In the genomic region with DNA sequence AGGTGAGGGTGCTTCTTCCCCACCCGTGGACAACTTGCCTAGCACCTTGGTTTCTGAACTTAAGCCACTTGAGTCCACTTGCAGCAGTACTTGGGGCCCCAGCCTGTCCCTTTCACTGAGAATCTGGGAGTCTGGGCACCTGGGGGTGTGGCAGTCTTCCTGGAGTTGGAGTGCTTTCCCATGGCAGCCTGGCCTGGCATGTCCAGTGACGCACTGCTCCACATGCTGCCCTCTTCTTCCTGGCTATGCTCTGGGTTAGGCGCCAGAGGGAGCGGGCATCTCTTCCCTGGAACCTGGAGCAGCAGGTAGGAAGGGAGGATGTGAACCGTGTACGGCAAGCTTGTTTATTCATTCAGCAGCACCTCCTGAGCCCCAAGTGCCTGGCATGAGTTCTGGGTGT, we compare ENCODE assay signal across 27 cellular contexts.
DNase-seq lines count a peak whose midpoint lies in the region; ATAC-seq, FAIRE-seq and TF ChIP-seq lines count a peak whose summit lies in the region.
"Had no signal": no experiment of that assay in that cellular context is flagged by ENCODE, and none has a peak within 500 bp of the region (broad histone marks: within the 10 kb centered on the region; RNA-seq: fewer than 3 reads in every experiment).

No MANE protein-coding gene starts in this region.

- H3K4me3 Mint-ChIP-seq in activated CD4-positive, alpha-beta T cell treated with anti-CD3 and anti-CD28 coated beads, Interleukin-2, amount 10 ng/mL, durations not matched to agents 24 days and 14 days, result no peak overlapping the region
- H3K4me3 Mint-ChIP-seq: CD4-positive, CD25-positive, alpha-beta regulatory T cell; GM23338; HFFc6 had no signal

- peaks cover 3% of the 10 kb centered on the region for H3K27me3 Mint-ChIP-seq in activated CD4-positive, alpha-beta T cell treated with anti-CD3 and anti-CD28 coated beads, Interleukin-2, amount 10 ng/mL, durations not matched to agents 24 days and 14 days
- H3K27me3 Mint-ChIP-seq: CD4-positive, CD25-positive, alpha-beta regulatory T cell had no signal

- H2AK5ac ChIP-seq in H1 (ENCODE audit: low read depth, low read length), result no peak overlapping the region

- POLR2A ChIA-PET in H1 (lab: Charles Lee; ENCODE audit: partially characterized antibody), result interaction anchor here (1.0 kb wide), 1 partner anchor 9 kb away, joined by 3 read pairs; no protein-coding TSS in a partner anchor

- H4K91ac ChIP-seq in H1 (replicated peaks; ENCODE audit: insufficient read length, low read length), result no peak overlapping the region

- no peaks in the 10 kb centered on the region; the same call in 1 of the 2 replicates for H3K79me1 ChIP-seq in H1 (ENCODE audit: low read depth, low read length)

- whole genome bisulfite sequencing in H1 (ENCODE audit: extremely low coverage in 1 of 2, insufficient coverage in 1 of 2, insufficient read length in 1 of 2, insufficient replicate concordance in 2 of 2, low coverage in 1 of 2, low lambda C conversion rate in 2 of 2, missing lambda C conversion rate in 1 of 2), 2 experiments, result 93% methylated on average over 6 of the region's 6 CpGs; no CpG with 5 or more reads in 1 of the 2 experiments

- no peaks in the 10 kb centered on the region for H3K9me3 Mint-ChIP-seq in activated CD4-positive, alpha-beta T cell treated with anti-CD3 and anti-CD28 coated beads, Interleukin-2, amount 10 ng/mL, durations not matched to agents 24 days and 14 days
- H3K9me3 Mint-ChIP-seq: CD4-positive, CD25-positive, alpha-beta regulatory T cell; GM23338; HFFc6 had no signal

- peaks cover 4% of the 10 kb centered on the region for H3K4me1 Mint-ChIP-seq in activated CD4-positive, alpha-beta T cell treated with anti-CD3 and anti-CD28 coated beads, Interleukin-2, amount 10 ng/mL, durations not matched to agents 24 days and 14 days

- no peak for FAIRE-seq in H1 (lab: Jason Lieb, UNC)
- FAIRE-seq: A204.1, HTR-8/SVneo, K562, RCC 7860 had no signal

- H3K4me2 ChIP-seq in H1 (ENCODE audit: insufficient read depth in 1 of 2, low read depth in 2 of 2, low read length in 2 of 2), result no peak overlapping the region
- H3K4me2 ChIP-seq: BLaER1, GM23338 had no signal

- H2BK120ac ChIP-seq in H1 (replicated peaks; ENCODE audit: low read depth, low read length), result no peak overlapping the region

- no peak overlapping the region for H3K27ac ChIP-seq in H1 (ENCODE audit: low read depth, low read length)
- no peak overlapping the region for H3K27ac ChIP-seq in left lung
- H3K27ac ChIP-seq in breast epithelium, result no peak overlapping the region
- no peak overlapping the region for H3K27ac ChIP-seq in ascending aorta
- H3K27ac ChIP-seq: BLaER1, SK-N-MC had no signal

- no peak overlapping the region for H2AFZ ChIP-seq in H1 (ENCODE audit: low read length)
- H2AFZ ChIP-seq: GM23338 had no signal

- H3K4me3 ChIP-seq in H1 (ENCODE audit: extremely low read depth in 1 of 4, insufficient read depth in 2 of 4, low read depth in 3 of 4, low read length in 4 of 4) (no peak overlapping the region), left lung (no peak overlapping the region), breast epithelium (no peak overlapping the region), ascending aorta (no peak overlapping the region)
- H3K4me3 ChIP-seq: BLaER1, GM23338, HAP-1, K562, SK-N-MC had no signal

- DNase-seq in activated CD4-positive, alpha-beta T cell treated with anti-CD3 and anti-CD28 coated beads, Interleukin-2, amount 10 ng/mL, durations not matched to agents 24 days and 14 days, result peak; percentile 48
- DNase-seq in activated CD4-positive, alpha-beta T cell treated with anti-CD3 and anti-CD28 coated beads for 48 hours, result no peak
- no peak for DNase-seq in H1 (ENCODE audit: low read depth in 1 of 2, low spot score in 2 of 2)
- DNase-seq in left lung, result no peak
- DNase-seq in ureter (ENCODE audit: low spot score), result peak; percentile 28
- DNase-seq in breast epithelium (ENCODE audit: low spot score in 2 of 2), result no peak
- DNase-seq in NCI-H2196 treated with DMSO at 0.1 percent for 48 hours (lab: John Stamatoyannopoulos, UW; ENCODE audit: unreplicated experiment), result no peak
- no peak for DNase-seq in ascending aorta (ENCODE audit: low spot score in 2 of 2)
- DNase-seq: CD4-positive, CD25-positive, alpha-beta regulatory T cell; DMS153; HFFc6; MV-4-11; NCI-H1105 treated with DMSO at 0.1 percent for 48 hours; NCI-H146; NCI-H1930; NCI-H2107; NCI-H2227 treated with DMSO at 0.1 percent for 48 hours; NCI-H526 treated with DMSO at 0.1 percent for 48 hours; SIG-M5 had no signal

- H3K56ac ChIP-seq in H1 (replicated peaks; ENCODE audit: insufficient read length, low read depth, low read length), result no peak overlapping the region

- H3K18ac ChIP-seq in H1 (ENCODE audit: extremely low read depth, low read length), result no peak overlapping the region

- H2BK15ac ChIP-seq in H1 (ENCODE audit: low read length), result 0 out of 2 replicates have a peak overlapping the region, but pooled peaks have one; percentile 75

- H3K14ac ChIP-seq in H1 (ENCODE audit: insufficient read length), result no peak overlapping the region

- no peak overlapping the region for H3K23ac ChIP-seq in H1 (ENCODE audit: insufficient read length)

- no peaks in the 10 kb centered on the region for H3K23me2 ChIP-seq in H1 (ENCODE audit: low read depth, low read length)

- H2BK12ac ChIP-seq in H1 (ENCODE audit: low read depth, low read length), result no peak overlapping the region

- H2BK20ac ChIP-seq in H1 (ENCODE audit: low read length), result no peak overlapping the region

- H4K20me1 ChIP-seq in H1 (replicated peaks in 1 of 2; ENCODE audit: control insufficient read depth in 1 of 2, insufficient read depth in 2 of 2, low read length in 2 of 2), result no peaks in the 10 kb centered on the region
- H4K20me1 ChIP-seq: BLaER1 had no signal

- CTCF ChIA-PET in H1 (lab: Charles Lee; ENCODE audit: partially characterized antibody), result interaction anchor here (1.0 to 10.3 kb wide), 6 partner anchors 10 to 375 kb away, joined by 3 to 72 read pairs (median 4); no protein-coding TSS in a partner anchor

- H3K79me2 ChIP-seq in H1 (ENCODE audit: control insufficient read depth in 1 of 2, insufficient read depth in 2 of 2, low read length in 2 of 2), result no peaks in the 10 kb centered on the region

- intact Hi-C loops in activated CD4-positive, alpha-beta T cell treated with anti-CD3 and anti-CD28 coated beads, Interleukin-2, amount 10 ng/mL, durations not matched to agents 24 days and 14 days (cut with micrococcal nuclease), result no loop called here
- intact Hi-C loops in left lung (cut with DNase I) (loop anchor here in 1 of 2 donors (10.0 kb wide), 1 partner anchor 166 kb away; no protein-coding TSS in a partner anchor), breast epithelium (cut with DNase I; ENCODE audit: low total_unique reads) (no loop called here), ascending aorta (cut with DNase I) (no loop called here)

- H3K4me1 ChIP-seq in H1 (replicated peaks in 1 of 4; ENCODE audit: control insufficient read depth in 3 of 4, insufficient read depth in 4 of 4, low read length in 3 of 4) (peaks cover 0 to 5% (median 1%) of the 10 kb centered on the region in 4 experiments; a peak in 5 of 7 replicates), left lung (peaks cover 0 to 4% of the 10 kb centered on the region in 2 donors), breast epithelium (peaks cover 0 to 4% of the 10 kb centered on the region in 2 donors), ascending aorta (peaks cover 0 to 9% of the 10 kb centered on the region in 2 donors)
- H3K4me1 ChIP-seq: HAP-1 had no signal

- H3K9me3 ChIP-seq in H1 (ENCODE audit: insufficient read depth in 2 of 2, low read depth in 1 of 2, low read length in 1 of 2) (no peaks in the 10 kb centered on the region), left lung (no peaks in the 10 kb centered on the region), breast epithelium (no peaks in the 10 kb centered on the region), ascending aorta (no peaks in the 10 kb centered on the region)
- H3K9me3 ChIP-seq: BLaER1, HAP-1 had no signal

- no peak overlapping the region for H2BK5ac ChIP-seq in H1 (ENCODE audit: low read depth, low read length)

- H3K36me3 Mint-ChIP-seq in activated CD4-positive, alpha-beta T cell treated with anti-CD3 and anti-CD28 coated beads, Interleukin-2, amount 10 ng/mL, durations not matched to agents 24 days and 14 days (ENCODE audit: low read depth), result no peaks in the 10 kb centered on the region
- H3K36me3 Mint-ChIP-seq: CD4-positive, CD25-positive, alpha-beta regulatory T cell had no signal

- H3K27ac Mint-ChIP-seq in activated CD4-positive, alpha-beta T cell treated with anti-CD3 and anti-CD28 coated beads, Interleukin-2, amount 10 ng/mL, durations not matched to agents 24 days and 14 days, result no peak overlapping the region
- H3K27ac Mint-ChIP-seq: GM23338, HFFc6 had no signal

- H4K8ac ChIP-seq in H1 (ENCODE audit: extremely low read depth, insufficient read depth, low read length), result no peak overlapping the region

- TF ChIP-seq CTCF in H1 (IDR thresholded peaks at IDR 0.05; ENCODE audit: control extremely low read depth in 1 of 3, insufficient read depth in 1 of 3, low read depth in 1 of 3, low read length in 3 of 3) (no peak), left lung (IDR thresholded peaks at IDR 0.05) (no peak), breast epithelium (IDR thresholded peaks at IDR 0.05) (no peak), ascending aorta (IDR thresholded peaks at IDR 0.05) (no peak)

- TF ChIP-seq EP300 in H1 (IDR thresholded peaks at IDR 0.05; ENCODE audit: borderline replicate concordance in 1 of 2, low read depth in 2 of 2, low read length in 2 of 2), result no peak

- H3K27me3 ChIP-seq in H1 (replicated peaks in 1 of 4; ENCODE audit: control insufficient read depth in 3 of 4, extremely low read depth in 1 of 4, insufficient read depth in 3 of 4, low read length in 3 of 4), result no peaks in the 10 kb centered on the region
- peaks cover 0 to 9% of the 10 kb centered on the region in 2 donors for H3K27me3 ChIP-seq in left lung
- peaks cover 0 to under 1% of the 10 kb centered on the region in 2 donors for H3K27me3 ChIP-seq in breast epithelium
- H3K27me3 ChIP-seq in ascending aorta, result no peaks in the 10 kb centered on the region
- H3K27me3 ChIP-seq: BLaER1 had no signal

- no peak for TF ChIP-seq POLR2A in H1 (IDR thresholded peaks at IDR 0.05; ENCODE audit: control extremely low read depth in 1 of 2, low read depth in 2 of 2, low read length in 2 of 2)
- no peak for TF ChIP-seq POLR2A in breast epithelium (IDR thresholded peaks at IDR 0.05)

- TF ChIP-seq RAD21 in H1 (IDR thresholded peaks at IDR 0.05 in 1 of 2, conservative IDR thresholded peaks at IDR 0.05 in 1 of 2; ENCODE audit: low read depth in 2 of 2, low read length in 2 of 2), result no peak

- ATAC-seq in left lung, result peak; percentile 78
- ATAC-seq: GM23338, K562 had no signal

- H3K4ac ChIP-seq in H1 (replicated peaks; ENCODE audit: insufficient read length, low read depth, low read length), result no peak overlapping the region

- H3K9ac ChIP-seq in H1 (replicated peaks in 1 of 4; ENCODE audit: extremely low read depth in 1 of 4, low read depth in 3 of 4, low read length in 3 of 4), result no peak overlapping the region
- H3K9ac ChIP-seq: BLaER1 had no signal

- H4K5ac ChIP-seq in H1 (ENCODE audit: insufficient read length, low read depth, low read length), result no peak overlapping the region

- no peaks in the 10 kb centered on the region for H3K36me3 ChIP-seq in H1 (ENCODE audit: control insufficient read depth in 2 of 4, insufficient read depth in 4 of 4, low read length in 3 of 4)
- peaks cover 0 to 3% of the 10 kb centered on the region in 2 donors for H3K36me3 ChIP-seq in left lung
- no peaks in the 10 kb centered on the region for H3K36me3 ChIP-seq in breast epithelium
- H3K36me3 ChIP-seq in ascending aorta, result no peaks in the 10 kb centered on the region
- H3K36me3 ChIP-seq: HAP-1 had no signal

Comparison
In these comparisons a context has a peak if more than half of its experiments do, and no peak if none do; other contexts are left out.
1. DNase-seq: peak in activated CD4-positive, alpha-beta T cell treated with anti-CD3 and anti-CD28 coated beads, Interleukin-2, amount 10 ng/mL, durations not matched to agents 24 days and 14 days (single experiment) and ureter (single experiment); none in activated CD4-positive, alpha-beta T cell treated with anti-CD3 and anti-CD28 coated beads for 48 hours (single experiment), H1 (0 of 2), left lung (0 of 2), breast epithelium (0 of 2), NCI-H2196 treated with DMSO at 0.1 percent for 48 hours (single experiment) and ascending aorta (0 of 2).